1 cellular context compared by ENCODE assay signal in the genomic region with DNA sequence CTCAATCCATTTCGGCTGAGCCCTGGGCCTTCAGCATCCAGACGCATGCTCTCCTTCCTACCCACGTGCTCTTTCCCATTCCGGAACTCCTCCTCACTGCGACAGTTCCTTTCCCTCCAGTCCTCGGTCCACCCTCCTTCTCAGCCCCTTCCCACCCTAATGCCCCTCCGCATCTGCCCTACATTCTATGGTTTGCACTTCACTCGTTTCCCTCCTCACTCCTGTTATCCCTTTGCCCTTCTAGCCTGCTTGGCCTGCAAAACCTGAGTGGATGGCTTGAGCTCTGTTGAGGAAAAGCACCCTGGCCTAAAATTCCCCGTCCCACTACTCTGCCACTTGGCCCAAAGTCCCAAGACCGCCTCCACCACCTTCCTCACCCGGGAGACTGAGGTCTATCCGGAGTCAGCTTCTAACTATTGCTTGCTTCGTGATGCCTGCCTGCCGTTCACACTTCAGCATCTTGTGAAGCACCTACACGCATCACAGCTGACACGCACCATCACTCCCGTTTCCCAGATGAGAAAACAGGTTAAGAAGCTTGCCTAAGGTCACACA.
TF ChIP-seq lines count a peak whose summit lies in the region.

No MANE protein-coding gene starts in this region.

TF ChIP-seq in IMR-90, 13 proteins besides CTCF, POLR2A, EP300 and RAD21:
- TF ChIP-seq BHLHE40 (IDR thresholded peaks at IDR 0.05; ENCODE audit: low read depth, low read length) (no peak), MXI1 (IDR thresholded peaks at IDR 0.05; ENCODE audit: borderline replicate concordance, low read depth, low read length) (no peak), RCOR1 (IDR thresholded peaks at IDR 0.05; ENCODE audit: insufficient replicate concordance, low read length) (no peak), SMC3 (IDR thresholded peaks at IDR 0.05; ENCODE audit: low read depth, low read length) (no peak), MAFK (IDR thresholded peaks at IDR 0.05; ENCODE audit: low read depth, low read length) (no peak), FOS (IDR thresholded peaks at IDR 0.05; ENCODE audit: low read depth, low read length) (no peak), CEBPB (IDR thresholded peaks at IDR 0.05; ENCODE audit: low read depth, low read length) (no peak), RFX5 (IDR thresholded peaks at IDR 0.05; ENCODE audit: low read depth, low read length) (no peak)
TF ChIP-seq in IMR-90: peak in this region for 0.
